Comparison of ENCODE assay signal across 12 cellular contexts in genomic region chr1:235077163-235077540, GRCh38. TPM values are rescaled to one million over a fixed set of nuclear protein-coding genes. Genes with fewer than 3 reads are reported as not detected.
DNase-seq lines count a peak whose midpoint lies in the region; ATAC-seq and TF ChIP-seq lines count a peak whose summit lies in the region.
"Had no signal": no experiment of that assay in that cellular context is flagged by ENCODE, and none has a peak within 500 bp of the region (broad histone marks: within the 10 kb centered on the region; RNA-seq: fewer than 3 reads in every experiment).

No MANE protein-coding gene starts in this region.

- H3K9me3 ChIP-seq in esophagus (ENCODE audit: control insufficient read depth in 2 of 2, insufficient read depth in 1 of 2, low read depth in 1 of 2, low read length in 1 of 2) (no peaks in the 10 kb centered on the region), skeletal muscle satellite cell (replicated peaks; ENCODE audit: low read length) (no peaks in the 10 kb centered on the region)

- H3K4me3 ChIP-seq in GM12865 (ENCODE audit: low read depth, low read length) (peak overlapping the region; percentile 58), esophagus (ENCODE audit: low read depth in 1 of 2, low read length in 2 of 2) (no peak overlapping the region), skeletal muscle satellite cell (ENCODE audit: low read length) (no peak overlapping the region)

- DNase-seq in GM12865 (ENCODE audit: low read depth) (no peak), MV-4-11 (lab: John Stamatoyannopoulos, UW) (peak; percentile 37), NCI-H774 (lab: John Stamatoyannopoulos, UW) (no peak), NAMALWA (ENCODE audit: low spot score) (no peak)
- DNase-seq: activated CD8-positive, alpha-beta memory T cell treated with anti-CD3 and anti-CD28 coated beads, Interleukin-2, amount 50 U/mL, for 4 hours; head of caudate nucleus; NCI-H510A treated with DMSO at 0.1 percent for 48 hours had no signal

- TF ChIP-seq CTCF in GM12865 (IDR thresholded peaks at IDR 0.05; ENCODE audit: insufficient read depth, low read depth, low read length, missing control alignments) = no peak

- no peaks in the 10 kb centered on the region for H3K27me3 ChIP-seq in esophagus (ENCODE audit: control insufficient read depth in 1 of 2, insufficient read depth in 2 of 2, low read length in 2 of 2)
- H3K27me3 ChIP-seq in skeletal muscle satellite cell (ENCODE audit: control insufficient read depth, insufficient read depth, low read length) = no peaks in the 10 kb centered on the region

- peak overlapping the region; percentile 41 for H3K9ac ChIP-seq in skeletal muscle satellite cell (ENCODE audit: low read depth, low read length)
- H3K9ac ChIP-seq: KMS-11 had no signal

- no peak overlapping the region for H3K4me2 ChIP-seq in skeletal muscle satellite cell (ENCODE audit: low read length)
- H3K4me2 ChIP-seq: KMS-11 had no signal

- H3K36me3 ChIP-seq in esophagus (ENCODE audit: control insufficient read depth in 2 of 2, insufficient read depth in 2 of 2, low read length in 1 of 2) (no peaks in the 10 kb centered on the region), skeletal muscle satellite cell (ENCODE audit: insufficient read depth, low read length) (no peaks in the 10 kb centered on the region)

- ATAC-seq in GM21528 (IDR thresholded peaks at IDR 0.05; ENCODE audit: low FRiP score, unreplicated experiment) = no peak
- ATAC-seq in GM21367 (IDR thresholded peaks at IDR 0.05; ENCODE audit: unreplicated experiment) = no peak

- WGBS in esophagus, 2 donors = 89 to 95% methylated on average over 1 of the region's 1 CpG

- H3K27ac ChIP-seq in esophagus (ENCODE audit: low read depth in 2 of 2, low read length in 1 of 2) = peak overlapping the region; percentile 6 to 71
- H3K27ac ChIP-seq: KMS-11 had no signal

- H3K4me1 ChIP-seq in esophagus (ENCODE audit: control insufficient read depth in 2 of 2, insufficient read depth in 2 of 2, low read length in 1 of 2) = peaks cover 13 to 30% of the 10 kb centered on the region in 2 donors
- peaks cover 71% of the 10 kb centered on the region for H3K4me1 ChIP-seq in skeletal muscle satellite cell (ENCODE audit: control insufficient read depth, insufficient read depth, low read length)

RNA-seq across cellular contexts. Expression of gene TOMM20, which starts 51.5 kb away (rescaled TPM):
- polyA plus RNA-seq in esophagus = 10 to 100 TPM; 43.4 to 61.1 TPM
- 90.2 and 104 TPM in 2 replicates for total RNA-seq in skeletal muscle satellite cell (2012; rRNA removed)
